7 cellular contexts compared by ENCODE assay signal in the genomic region with DNA sequence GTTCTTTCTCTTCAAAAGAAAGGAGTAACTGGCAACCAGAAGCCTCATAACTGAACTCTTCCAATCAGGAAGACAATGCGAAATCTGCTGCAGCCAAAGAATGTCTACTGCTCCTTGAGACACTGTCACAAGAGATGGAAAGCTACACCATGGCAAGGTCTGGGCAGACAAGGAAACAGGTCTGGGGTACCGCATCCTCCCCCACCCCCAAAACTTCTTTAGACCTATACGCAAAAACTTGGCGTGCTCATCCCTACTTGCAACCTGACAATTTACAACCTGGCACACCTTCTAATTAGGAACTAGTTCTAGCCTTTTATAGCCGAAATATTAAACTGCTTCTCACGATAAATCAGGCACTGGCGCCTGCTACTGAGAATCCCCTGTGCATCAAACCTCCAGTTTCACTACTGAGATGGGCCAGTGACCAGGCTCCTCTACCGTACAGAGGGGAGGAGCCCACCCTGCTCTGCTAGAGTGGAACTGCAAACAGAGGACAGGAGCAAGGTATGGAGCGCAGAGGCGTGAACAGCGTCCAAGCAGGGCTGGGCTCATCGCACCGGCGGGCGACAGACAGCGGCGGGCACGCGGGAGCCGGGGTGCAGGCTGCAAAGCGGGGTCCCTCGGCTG. TPM values are rescaled to one million over a fixed set of nuclear protein-coding genes. Genes with fewer than 3 reads are reported as not detected.
DNase-seq lines count a peak whose midpoint lies in the region; ATAC-seq and TF ChIP-seq lines count a peak whose summit lies in the region.

No MANE protein-coding gene starts in this region.

- peaks cover 24 to 49% (median 47%) of the 10 kb centered on the region in 4 donors for H3K4me1 ChIP-seq in esophagus muscularis mucosa
- H3K4me1 ChIP-seq in naive thymus-derived CD4-positive, alpha-beta T cell (ENCODE audit: control insufficient read depth in 2 of 2, insufficient read depth in 2 of 2, low read length in 2 of 2) = peaks cover 6 to 24% of the 10 kb centered on the region in 2 donors

- no peak for TF ChIP-seq POLR2A in esophagus muscularis mucosa (IDR thresholded peaks at IDR 0.05; ENCODE audit: low read depth)

- CTCF ChIA-PET in T-cell (lab: Charles Lee) = interaction anchor here (0.6 to 1.0 kb wide), 3 partner anchors 12 to 647 kb away, joined by 3 read pairs; no protein-coding TSS in a partner anchor
- CTCF ChIA-PET in naive thymus-derived CD4-positive, alpha-beta T cell (lab: Charles Lee) = interaction anchor here (0.6 kb wide), 1 partner anchor 599 kb away, joined by 5 read pairs; no protein-coding TSS in a partner anchor

- H3K27me3 ChIP-seq in esophagus muscularis mucosa = no peaks in the 10 kb centered on the region
- no peaks in the 10 kb centered on the region for H3K27me3 ChIP-seq in naive thymus-derived CD4-positive, alpha-beta T cell (ENCODE audit: control insufficient read depth in 2 of 2, insufficient read depth in 2 of 2, low read length in 2 of 2)

- H3K27ac Mint-ChIP-seq in T-cell = peak overlapping the region; percentile 78 to 87
- H3K27ac Mint-ChIP-seq in naive thymus-derived CD4-positive, alpha-beta T cell = peak overlapping the region; percentile 65 to 93 (median 90)

- H3K4me1 Mint-ChIP-seq in T-cell = peaks cover 30 to 53% (median 36%) of the 10 kb centered on the region in 3 donors
- peaks cover 20 to 58% (median 49%) of the 10 kb centered on the region in 7 donors for H3K4me1 Mint-ChIP-seq in naive thymus-derived CD4-positive, alpha-beta T cell

- H3K4me3 Mint-ChIP-seq in T-cell = peak overlapping the region; percentile 89 to 94 (median 93)
- H3K4me3 Mint-ChIP-seq in naive thymus-derived CD4-positive, alpha-beta T cell = peak overlapping the region; percentile 81 to 97 (median 94)

- POLR2A ChIA-PET in T-cell (lab: Charles Lee) = no interaction called here
- POLR2A ChIA-PET in naive thymus-derived CD4-positive, alpha-beta T cell (lab: Charles Lee) = interaction anchor here (0.6 to 1.4 kb wide), 3 partner anchors 9 to 154 kb away, joined by 3 to 4 read pairs (median 3); no protein-coding TSS in a partner anchor

- TF ChIP-seq CTCF in GM10266 (IDR thresholded peaks at IDR 0.05; ENCODE audit: control insufficient read depth, insufficient read depth, low read depth, missing control alignments) = no peak
- TF ChIP-seq CTCF in esophagus muscularis mucosa (IDR thresholded peaks at IDR 0.05) = no peak

- ATAC-seq in GM21526 (IDR thresholded peaks at IDR 0.05; ENCODE audit: low FRiP score, unreplicated experiment) (peak; percentile 38), T-cell (replicated peaks in 1 of 4) (peak; percentile 26 to 40 (median 34))
- ATAC-seq in naive thymus-derived CD4-positive, alpha-beta T cell = peak; percentile 37

- no peaks in the 10 kb centered on the region for H3K9me3 ChIP-seq in esophagus muscularis mucosa
- H3K9me3 ChIP-seq in naive thymus-derived CD4-positive, alpha-beta T cell (ENCODE audit: control insufficient read depth in 2 of 3, low read length in 3 of 3) = no peaks in the 10 kb centered on the region

- H3K9me3 Mint-ChIP-seq in T-cell = no peaks in the 10 kb centered on the region
- no peaks in the 10 kb centered on the region for H3K9me3 Mint-ChIP-seq in naive thymus-derived CD4-positive, alpha-beta T cell

- DNase-seq in GM10266 (ENCODE audit: extremely low spot score) (peak; percentile 74), HT-29 (ENCODE audit: low spot score) (peak; percentile 54), T-cell (peak in 1 of 34 experiments; percentile 4), esophagus muscularis mucosa (ENCODE audit: extremely low spot score) (peak; percentile 91), COLO668 (lab: John Stamatoyannopoulos, UW; ENCODE audit: unreplicated experiment) (no peak)
- no peak for DNase-seq in naive thymus-derived CD4-positive, alpha-beta T cell

- no peaks in the 10 kb centered on the region for H3K27me3 Mint-ChIP-seq in T-cell
- H3K27me3 Mint-ChIP-seq in naive thymus-derived CD4-positive, alpha-beta T cell = no peaks in the 10 kb centered on the region

- no peak for TF ChIP-seq EP300 in esophagus muscularis mucosa (IDR thresholded peaks at IDR 0.05)

- intact Hi-C loops in esophagus muscularis mucosa (cut with DNase I) = loop anchor here (2.0 to 5.0 kb wide), 4 partner anchors 67 to 158 kb away; no protein-coding TSS in a partner anchor
- intact Hi-C loops in naive thymus-derived CD4-positive, alpha-beta T cell (cut with micrococcal nuclease) = loop anchor here (1.0 to 10.0 kb wide), 10 partner anchors 8 to 1641 kb away; a partner anchor contains a TSS

- peak overlapping the region; percentile 83 to 95 (median 93) for H3K4me3 ChIP-seq in esophagus muscularis mucosa
- H3K4me3 ChIP-seq in naive thymus-derived CD4-positive, alpha-beta T cell (ENCODE audit: low read length) = peak overlapping the region; percentile 83

- H3K27ac ChIP-seq in esophagus muscularis mucosa (replicated peaks in 1 of 4) = peak overlapping the region; percentile 96 to 98 (median 97)
- peak overlapping the region; percentile 91 for H3K27ac ChIP-seq in naive thymus-derived CD4-positive, alpha-beta T cell (ENCODE audit: low read depth, low read length)

- WGBS in esophagus muscularis mucosa = 6% methylated on average over 4 of the region's 22 CpGs

- peaks cover 12% of the 10 kb centered on the region for H3K36me3 Mint-ChIP-seq in T-cell
- H3K36me3 Mint-ChIP-seq in naive thymus-derived CD4-positive, alpha-beta T cell = peaks cover 0 to 15% (median 9%) of the 10 kb centered on the region in 5 donors

- peaks cover 0 to 7% (median 6%) of the 10 kb centered on the region in 4 donors for H3K36me3 ChIP-seq in esophagus muscularis mucosa
- peaks cover 0 to 9% (median 0%) of the 10 kb centered on the region in 3 experiments for H3K36me3 ChIP-seq in naive thymus-derived CD4-positive, alpha-beta T cell (ENCODE audit: control insufficient read depth in 2 of 3, insufficient read depth in 3 of 3, low read length in 3 of 3)

RNA-seq across cellular contexts. Expression of a gene that starts 0.8 kb away (rescaled TPM):
- total RNA-seq in HT-29 (2014; rRNA removed; shearing (Covaris generic)) = 53.3 and 55.8 TPM in 2 replicates
- total RNA-seq in T-cell (10 to 100 TPM in 2 of 5 donors, 1 to 10 TPM in 3; 7.2 to 15.5 (median 8.6) TPM), esophagus muscularis mucosa (100 to 1,000 TPM; 186 to 306 (median 241) TPM)
- 10 to 100 TPM in 2 of 5 experiments, 1 to 10 TPM in 3; 8.0 to 31.3 (median 8.4) TPM for total RNA-seq in naive thymus-derived CD4-positive, alpha-beta T cell
- 10 to 100 TPM; 20.3 to 24.3 TPM for polyA plus RNA-seq in naive thymus-derived CD4-positive, alpha-beta T cell

Comparison
In these comparisons a context has a peak if more than half of its experiments do, and no peak if none do; other contexts are left out.
1. DNase-seq: peak in GM10266 (single experiment), HT-29 (single experiment) and esophagus muscularis mucosa (single experiment); none in naive thymus-derived CD4-positive, alpha-beta T cell (0 of 9) and COLO668 (single experiment).
2. Peak in every context shown above with its lines, with median percentiles within 50 percentile points of each other: ATAC-seq.